ENCODE assay signal across 8 cellular contexts in the genomic region with DNA sequence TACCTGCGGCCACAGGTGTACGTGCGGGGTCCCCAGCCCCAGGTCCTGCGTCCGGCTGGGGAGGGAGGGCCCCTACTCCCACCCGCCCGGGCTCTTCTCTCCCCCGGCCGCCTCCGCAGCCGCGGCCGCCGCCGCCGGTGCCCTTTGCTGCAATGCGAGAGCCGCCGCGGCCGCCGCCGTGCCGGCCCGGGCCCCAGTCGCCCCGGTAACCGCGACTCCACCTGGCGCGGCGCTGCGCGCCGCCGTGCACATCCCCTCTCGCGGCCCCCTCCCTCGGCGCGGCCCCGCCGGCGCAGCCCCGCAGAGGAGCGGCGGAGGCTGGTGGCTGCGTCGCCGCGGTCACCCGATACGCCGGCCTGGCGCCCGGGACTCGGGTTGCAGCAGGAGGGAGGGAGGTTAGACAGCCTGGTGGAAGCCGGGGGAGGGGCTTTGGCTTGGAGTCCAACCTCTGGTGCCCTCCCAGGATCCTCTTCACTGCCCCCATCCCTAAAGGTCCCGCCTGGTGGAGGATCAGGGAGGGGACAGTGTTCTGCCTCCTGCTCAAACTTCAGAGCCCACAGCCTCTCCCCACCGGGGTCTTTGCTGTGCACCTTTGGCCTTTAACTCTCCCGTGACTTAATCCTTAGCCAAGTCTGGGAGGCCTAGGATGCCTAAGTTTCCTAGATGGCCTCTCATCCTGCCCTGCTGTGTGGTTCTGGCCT. TPM values are rescaled to one million over a fixed set of nuclear protein-coding genes. Genes with fewer than 3 reads are reported as not detected.
DNase-seq lines count a peak whose midpoint lies in the region; ATAC-seq and TF ChIP-seq lines count a peak whose summit lies in the region.

No MANE protein-coding gene starts in this region.

- H3K36me3 ChIP-seq in NT2/D1 (ENCODE audit: insufficient read depth, insufficient read length, low read length) = no peaks in the 10 kb centered on the region
- H3K36me3 ChIP-seq in left ventricle myocardium inferior = no peaks in the 10 kb centered on the region
- H3K36me3 ChIP-seq in adrenal gland (replicated peaks in 1 of 2) = no peaks in the 10 kb centered on the region

- no peaks in the 10 kb centered on the region for H3K9me3 Mint-ChIP-seq in activated naive CD4-positive, alpha-beta T cell treated with anti-CD3 and anti-CD28 coated beads, Interleukin-2, amount 50 U/mL, for 72 hours

- TF ChIP-seq CTCF in left ventricle myocardium inferior (IDR thresholded peaks at IDR 0.05; ENCODE audit: borderline replicate concordance) (no peak), adrenal gland (IDR thresholded peaks at IDR 0.05) (no peak)

- H3K9me3 ChIP-seq in NT2/D1 (ENCODE audit: insufficient read depth, low read length) (no peaks in the 10 kb centered on the region), left ventricle myocardium inferior (replicated peaks) (no peaks in the 10 kb centered on the region), adrenal gland (replicated peaks in 1 of 3) (no peaks in the 10 kb centered on the region)

- H3K36me3 Mint-ChIP-seq in activated naive CD4-positive, alpha-beta T cell treated with anti-CD3 and anti-CD28 coated beads, Interleukin-2, amount 50 U/mL, for 72 hours = peaks cover 0 to 6% of the 10 kb centered on the region in 2 donors

- H3K27ac Mint-ChIP-seq in activated naive CD4-positive, alpha-beta T cell treated with anti-CD3 and anti-CD28 coated beads, Interleukin-2, amount 50 U/mL, for 72 hours = no peak overlapping the region

- peak; percentile 20 to 30 for ATAC-seq in activated naive CD4-positive, alpha-beta T cell treated with anti-CD3 and anti-CD28 coated beads, Interleukin-2, amount 50 U/mL, for 72 hours
- ATAC-seq in GM21360 (IDR thresholded peaks at IDR 0.05; ENCODE audit: unreplicated experiment) = no peak

- no peak for DNase-seq in activated naive CD4-positive, alpha-beta T cell treated with anti-CD3 and anti-CD28 coated beads, Interleukin-2, amount 50 U/mL, for 72 hours (ENCODE audit: low spot score in 2 of 2)
- no peak for DNase-seq in activated naive CD4-positive, alpha-beta T cell treated with Interleukin-2 at 50 U/mL for 16 hours
- DNase-seq in NT2/D1 (ENCODE audit: low read depth, low spot score) (no peak), left ventricle myocardium inferior (no peak), retina (peak; percentile 65), adrenal gland (no peak)
- no peak for DNase-seq in stimulated activated CD4-positive, alpha-beta T cell treated with anti-CD3 and anti-CD28 coated beads, Interleukin-4, amount 100 ng/mL, for 24 hours

- H3K9ac ChIP-seq in NT2/D1 (ENCODE audit: insufficient read length, low read depth) = peak overlapping the region; percentile 68

- H3K27me3 ChIP-seq in NT2/D1 (ENCODE audit: insufficient read depth, insufficient read length) (peaks cover 74% of the 10 kb centered on the region), left ventricle myocardium inferior (ENCODE audit: low read depth) (peaks cover 100% of the 10 kb centered on the region), adrenal gland (peaks cover 48% of the 10 kb centered on the region)

- peaks cover 35% of the 10 kb centered on the region for H3K4me1 ChIP-seq in NT2/D1 (ENCODE audit: insufficient read depth, insufficient read length)
- H3K4me1 ChIP-seq in left ventricle myocardium inferior = peaks cover 15% of the 10 kb centered on the region
- peaks cover 3% of the 10 kb centered on the region in 2 donors for H3K4me1 ChIP-seq in adrenal gland (replicated peaks in 1 of 2)

- H3K4me3 ChIP-seq in NT2/D1 (ENCODE audit: insufficient read length, low read depth) (peak overlapping the region; percentile 38), left ventricle myocardium inferior (peak overlapping the region; percentile 51), adrenal gland (peak overlapping the region in 1 of 4 donors; percentile 33)

- H3K27ac ChIP-seq in left ventricle myocardium inferior (replicated peaks) (no peak overlapping the region), adrenal gland (no peak overlapping the region)

- intact Hi-C loops in left ventricle myocardium inferior (cut with micrococcal nuclease) (no loop called here), adrenal gland (cut with DNase I) (loop anchor here in 1 of 2 donors (10.0 kb wide), 1 partner anchor 92 kb away; no protein-coding TSS in a partner anchor)

- TF ChIP-seq POLR2A in adrenal gland (IDR thresholded peaks at IDR 0.05) = no peak

- 1 to 26% (median 2%) methylated on average over 2 to 61 of the region's 61 CpGs for WGBS in adrenal gland, 4 donors

RNA-seq across cellular contexts. Expression of a gene that starts 32.9 kb away (rescaled TPM):
- 1 to 10 TPM; 1.1 to 1.2 TPM for total RNA-seq in activated naive CD4-positive, alpha-beta T cell treated with anti-CD3 and anti-CD28 coated beads, Interleukin-2, amount 50 U/mL, for 72 hours
- 2.0 TPM for total RNA-seq in left ventricle myocardium inferior
- total RNA-seq in adrenal gland = 1 to 10 TPM in 3 of 8 donors, under 1 TPM in 3, not detected in 2; 0.48 to 7.2 (median 1.6) TPM
- 10 to 100 TPM in 1 of 3 donors, 1 to 10 TPM in 2; 1.0 to 33.1 (median 4.7) TPM for polyA plus RNA-seq in adrenal gland
